Comparison of ENCODE assay signal across 22 cellular contexts in genomic region chr5:168778536-168778935, GRCh38.
DNase-seq lines count a peak whose midpoint lies in the region; ATAC-seq and TF ChIP-seq lines count a peak whose summit lies in the region.
"Had no signal": no experiment of that assay in that cellular context is flagged by ENCODE, and none has a peak within 500 bp of the region (broad histone marks: within the 10 kb centered on the region; RNA-seq: fewer than 3 reads in every experiment).

No MANE protein-coding gene starts in this region.

- CTCF ChIA-PET in SK-N-SH (lab: Yijun Ruan, JAX), result interaction anchor here (0.6 to 2.2 kb wide), 4 partner anchors 13 to 290 kb away, joined by 3 to 6 read pairs (median 4); no protein-coding TSS in a partner anchor

- no peaks in the 10 kb centered on the region for H4K20me1 ChIP-seq in SK-N-SH (ENCODE audit: insufficient read depth)
- H4K20me1 ChIP-seq: BLaER1 had no signal

- no peak overlapping the region for H2AFZ ChIP-seq in SK-N-SH (ENCODE audit: low read depth)

- no peak overlapping the region for H3K4me3 Mint-ChIP-seq in nephron progenitor cell
- H3K4me3 Mint-ChIP-seq: CD14-positive monocyte; CD4-positive, alpha-beta memory T cell; HFFc6 had no signal

- peaks cover 9% of the 10 kb centered on the region for H3K27me3 Mint-ChIP-seq in nephron progenitor cell (ENCODE audit: low read depth, poor library complexity)

- H3F3A ChIP-seq in SK-N-SH (replicated peaks; ENCODE audit: insufficient read depth), result no peaks in the 10 kb centered on the region

- DNase-seq in SK-N-SH, result no peak
- DNase-seq in BE2C, result peak; percentile 29
- peak; percentile 63 for DNase-seq in cerebellar cortex (ENCODE audit: low spot score)
- no peak for DNase-seq in nephron progenitor cell
- DNase-seq in RKO (ENCODE audit: low spot score), result no peak
- no peak for DNase-seq in omental fat pad (ENCODE audit: low spot score)
- no peak for DNase-seq in activated CD4-positive, CD25-positive, alpha-beta regulatory T cell treated with anti-CD3 and anti-CD28 coated beads, Interleukin-2, amount 50 U/mL, for 72 hours
- DNase-seq: AML-193; CD4-positive, alpha-beta memory T cell; DMS153; DMS79; GF-D8; GOT3; H7; HFFc6 had no signal

- H3K36me3 ChIP-seq in SK-N-SH (replicated peaks in 1 of 2; ENCODE audit: control insufficient read depth in 1 of 2, insufficient read depth in 2 of 2, low read length in 1 of 2) (peaks cover 3 to 92% of the 10 kb centered on the region in 2 experiments), BE2C (peaks cover 100% of the 10 kb centered on the region)
- H3K36me3 ChIP-seq: BLaER1 had no signal

- H3K27ac Mint-ChIP-seq in nephron progenitor cell, result peak overlapping the region; percentile 59
- H3K27ac Mint-ChIP-seq: CD14-positive monocyte; CD4-positive, alpha-beta memory T cell; HFFc6 had no signal

- H3K9ac ChIP-seq in SK-N-SH, result no peak overlapping the region
- H3K9ac ChIP-seq: BLaER1 had no signal

- H3K4me3 ChIP-seq in SK-N-SH (ENCODE audit: low read depth in 2 of 2, low read length in 1 of 2) (no peak overlapping the region), BE2C (ENCODE audit: low read depth, low read length) (no peak overlapping the region)
- H3K4me3 ChIP-seq: A549, BLaER1 had no signal

- H3K27me3 ChIP-seq in SK-N-SH (ENCODE audit: insufficient read depth), result no peaks in the 10 kb centered on the region
- H3K27me3 ChIP-seq in BE2C, result no peaks in the 10 kb centered on the region
- H3K27me3 ChIP-seq: BLaER1 had no signal

- TF ChIP-seq RAD21 in SK-N-SH (IDR thresholded peaks at IDR 0.05; ENCODE audit: low read length), result peak; percentile 2; the same call in 1 of the 2 replicates

- peaks cover 27% of the 10 kb centered on the region for H3K36me3 Mint-ChIP-seq in nephron progenitor cell (ENCODE audit: low read depth)
- H3K36me3 Mint-ChIP-seq: CD14-positive monocyte; CD4-positive, alpha-beta memory T cell had no signal

- H3K4me1 ChIP-seq in SK-N-SH (ENCODE audit: control insufficient read depth in 1 of 2, insufficient read depth in 2 of 2, low read depth in 1 of 2, low read length in 1 of 2) (peaks cover 0 to 90% of the 10 kb centered on the region in 2 experiments; a peak in 2 of 4 replicates), BE2C (peaks cover 66% of the 10 kb centered on the region)
- H3K4me1 ChIP-seq: A549 had no signal

- H3K9me3 Mint-ChIP-seq in nephron progenitor cell, result peaks cover 10% of the 10 kb centered on the region
- H3K9me3 Mint-ChIP-seq: CD4-positive, alpha-beta memory T cell; HFFc6 had no signal

- no peaks in the 10 kb centered on the region for H3K79me2 ChIP-seq in SK-N-SH (ENCODE audit: insufficient read depth)

- H3K4me1 Mint-ChIP-seq in nephron progenitor cell, result peaks cover 25% of the 10 kb centered on the region
- H3K4me1 Mint-ChIP-seq: CD14-positive monocyte; CD4-positive, alpha-beta memory T cell had no signal

- 92% methylated on average over 4 of the region's 10 CpGs for WGBS in SK-N-SH (ENCODE audit: low lambda C conversion rate)

- H3K9me3 ChIP-seq in SK-N-SH, result no peaks in the 10 kb centered on the region
- H3K9me3 ChIP-seq in BE2C, result no peaks in the 10 kb centered on the region
- H3K9me3 ChIP-seq: A549, BLaER1 had no signal

- TF ChIP-seq CTCF in SK-N-SH (IDR thresholded peaks at IDR 0.05) (no peak), BE2C (IDR thresholded peaks at IDR 0.05; ENCODE audit: low read depth, low read length) (no peak), nephron progenitor cell (IDR thresholded peaks at IDR 0.05) (no peak), omental fat pad (IDR thresholded peaks at IDR 0.05) (no peak)

- no peak overlapping the region for H3K4me2 ChIP-seq in SK-N-SH
- H3K4me2 ChIP-seq: A549, BLaER1 had no signal

- POLR2A ChIA-PET in SK-N-SH (lab: Yijun Ruan, JAX), result interaction anchor here (0.7 to 1.1 kb wide), 2 partner anchors 9 to 50 kb away, joined by 4 to 5 read pairs; no protein-coding TSS in a partner anchor

- H3K27ac ChIP-seq in SK-N-SH (ENCODE audit: low read depth in 2 of 2, low read length in 1 of 2), result peak overlapping the region in 1 of 2 experiments; percentile 100; a peak in 2 of 4 replicates
- H3K27ac ChIP-seq: 22Rv1, A549, BLaER1 had no signal

- ATAC-seq in SK-N-SH treated with all-trans-retinoic acid at 6 μM for 48 hours (no peak), omental fat pad (ENCODE audit: low FRiP score) (no peak)
- ATAC-seq: A549, HCT116, HepG2 had no signal

- H3K9me2 ChIP-seq in SK-N-SH, result no peaks in the 10 kb centered on the region

- no peak for TF ChIP-seq EP300 in SK-N-SH (IDR thresholded peaks at IDR 0.05; ENCODE audit: borderline replicate concordance in 1 of 2, low read depth in 1 of 2, low read length in 1 of 2)

TF ChIP-seq in SK-N-SH, 30 proteins besides CTCF, POLR2A, EP300 and RAD21:
- no peak for TF ChIP-seq RCOR1 (IDR thresholded peaks at IDR 0.05; ENCODE audit: low read length)
- peak; percentile 18; the same call in 1 of the 2 replicates for TF ChIP-seq GATA2 (CRISPR knock-in tag; IDR thresholded peaks at IDR 0.05)

TF ChIP-seq in SK-N-SH treated with all-trans-retinoic acid at 6 μM for 48 hours, 23 proteins besides CTCF, POLR2A, EP300 and RAD21:
- TF ChIP-seq RARB (CRISPR knock-in tag; IDR thresholded peaks at IDR 0.05) (no peak), POU6F1 (CRISPR knock-in tag; IDR thresholded peaks at IDR 0.05; ENCODE audit: borderline replicate concordance, low read depth) (no peak), ZNF70 (CRISPR knock-in tag; IDR thresholded peaks at IDR 0.05) (no peak), PATZ1 (CRISPR knock-in tag; IDR thresholded peaks at IDR 0.05; ENCODE audit: borderline replicate concordance) (no peak), CSRNP3 (CRISPR knock-in tag; IDR thresholded peaks at IDR 0.05) (no peak), SNAI2 (CRISPR knock-in tag; IDR thresholded peaks at IDR 0.05) (no peak), OSR1 (CRISPR knock-in tag; IDR thresholded peaks at IDR 0.05) (no peak), CSDC2 (CRISPR knock-in tag; IDR thresholded peaks at IDR 0.05) (no peak), GLIS3 (CRISPR knock-in tag; IDR thresholded peaks at IDR 0.05) (no peak)

Comparison
In these comparisons a context has a peak if more than half of its experiments do, and no peak if none do; other contexts are left out.
1. DNase-seq: peak in BE2C (single experiment) and cerebellar cortex (single experiment); none in SK-N-SH (single experiment), nephron progenitor cell (single experiment), RKO (single experiment), omental fat pad (single experiment) and activated CD4-positive, CD25-positive, alpha-beta regulatory T cell treated with anti-CD3 and anti-CD28 coated beads, Interleukin-2, amount 50 U/mL, for 72 hours (single experiment).